ENCODE assay signal across 11 cellular contexts in the genomic region with DNA sequence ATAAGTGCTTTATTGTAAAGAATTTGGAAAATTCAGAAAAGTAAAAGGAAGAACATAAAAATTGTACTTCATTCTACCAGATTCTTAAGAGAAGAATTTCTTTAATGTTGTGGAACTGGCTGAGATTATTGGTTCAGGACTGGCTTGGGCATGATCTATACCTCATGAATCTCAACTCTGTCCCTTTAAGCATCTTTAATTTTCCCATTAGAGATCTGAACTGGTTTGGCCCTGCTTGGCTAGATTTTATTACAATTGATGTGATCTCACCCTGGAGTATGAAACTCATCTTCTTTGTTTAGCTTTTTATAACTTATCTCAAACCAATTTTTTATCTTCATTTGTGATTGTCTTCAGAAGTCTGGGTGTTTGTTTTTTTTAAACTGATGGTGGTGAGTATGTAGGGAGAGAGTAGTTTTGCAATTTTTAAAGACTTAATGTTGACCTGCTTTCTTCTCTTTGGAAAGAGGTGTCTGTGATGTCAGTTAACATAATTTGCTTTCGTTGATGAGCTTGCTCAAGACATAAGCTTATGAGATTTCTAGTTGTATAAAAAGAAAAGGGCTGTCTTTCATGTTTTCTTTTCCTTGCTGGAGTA.
DNase-seq lines count a peak whose midpoint lies in the region; ATAC-seq and TF ChIP-seq lines count a peak whose summit lies in the region.
"Had no signal": no experiment of that assay in that cellular context is flagged by ENCODE, and none has a peak within 500 bp of the region (broad histone marks: within the 10 kb centered on the region; RNA-seq: fewer than 3 reads in every experiment).

No MANE protein-coding gene starts in this region.

- WGBS in IMR-90 (ENCODE audit: extremely low coverage in 2 of 2, insufficient read length in 1 of 2), 2 experiments = no CpG with 5 or more reads among the region's 1 CpG

- CTCF ChIA-PET in CD4-positive, alpha-beta T cell (lab: Charles Lee) = interaction anchor here (1.3 kb wide), 1 partner anchor 18 kb away, joined by 4 read pairs; no protein-coding TSS in a partner anchor
- CTCF ChIA-PET in IMR-90 (lab: Yijun Ruan, JAX) = no interaction called here

- peaks cover 4% of the 10 kb centered on the region for H3K36me3 ChIP-seq in IMR-90 (ENCODE audit: control insufficient read depth, insufficient read depth, low read length)
- H3K36me3 ChIP-seq: brain microvascular endothelial cell, neutrophil had no signal

- TF ChIP-seq RAD21 in IMR-90 (IDR thresholded peaks at IDR 0.05; ENCODE audit: low read length) = no peak

- no peaks in the 10 kb centered on the region for H3K9me3 Mint-ChIP-seq in CD4-positive, alpha-beta T cell
- H3K9me3 Mint-ChIP-seq in nephron = no peaks in the 10 kb centered on the region
- H3K9me3 Mint-ChIP-seq: T-helper 2 cell treated with Interferon-gamma antibody and Interleukin-4, amounts not matched to agents 5 μg/mL and 100 μg/mL, for 36 hours had no signal

- H2BK20ac ChIP-seq in IMR-90 (ENCODE audit: low read depth, low read length) = no peak overlapping the region

- H3K36me3 Mint-ChIP-seq in CD4-positive, alpha-beta T cell (ENCODE audit: low read depth) = peaks cover 46% of the 10 kb centered on the region
- H3K36me3 Mint-ChIP-seq in nephron (ENCODE audit: low read depth) = peaks cover 21% of the 10 kb centered on the region

- H3K27ac Mint-ChIP-seq in CD4-positive, alpha-beta T cell = peak overlapping the region; percentile 42
- H3K27ac Mint-ChIP-seq in nephron = peak overlapping the region; percentile 54 to 78 (median 70)
- H3K27ac Mint-ChIP-seq: T-helper 2 cell treated with Interferon-gamma antibody and Interleukin-4, amounts not matched to agents 5 μg/mL and 100 μg/mL, for 36 hours had no signal

- H3K27me3 ChIP-seq in CD4-positive, alpha-beta T cell (ENCODE audit: control insufficient read depth, insufficient read depth, low read length) = no peaks in the 10 kb centered on the region
- H3K27me3 ChIP-seq in IMR-90 (ENCODE audit: control insufficient read depth, insufficient read depth, low read length) (no peaks in the 10 kb centered on the region), dorsolateral prefrontal cortex (no peaks in the 10 kb centered on the region)
- H3K27me3 ChIP-seq: brain microvascular endothelial cell, neutrophil had no signal

- peaks cover 30 to 75% of the 10 kb centered on the region in 2 experiments for H3K79me1 ChIP-seq in IMR-90 (ENCODE audit: low read depth in 1 of 2, low read length in 2 of 2)

- no peaks in the 10 kb centered on the region for H3K27me3 Mint-ChIP-seq in CD4-positive, alpha-beta T cell
- H3K27me3 Mint-ChIP-seq in nephron (ENCODE audit: low read depth) = no peaks in the 10 kb centered on the region

- no peak overlapping the region for H3K4me2 ChIP-seq in IMR-90 (ENCODE audit: low read depth, low read length)

- H3K23ac ChIP-seq in IMR-90 (ENCODE audit: low read depth, low read length) = peak overlapping the region; percentile 52; the same call in 1 of the 2 replicates

- POLR2A ChIA-PET in CD4-positive, alpha-beta T cell (lab: Charles Lee) = interaction anchor here (2.3 kb wide), 1 partner anchor 9 kb away, joined by 6 read pairs; no protein-coding TSS in a partner anchor
- POLR2A ChIA-PET in IMR-90 (lab: Charles Lee; ENCODE audit: unreplicated experiment) = no interaction called here

- no peak overlapping the region for H2AFZ ChIP-seq in IMR-90 (replicated peaks; ENCODE audit: low read length, poor library complexity)

- ATAC-seq in CD4-positive, alpha-beta T cell (ENCODE audit: poor library complexity) = no peak
- ATAC-seq in IMR-90 (ENCODE audit: low read depth) (peak; percentile 48; the same call in 1 of the 2 replicates), HG03378 (IDR thresholded peaks at IDR 0.05; ENCODE audit: unreplicated experiment) (no peak)

- H4K5ac ChIP-seq in IMR-90 (ENCODE audit: low read depth, low read length) = no peak overlapping the region

- H3K4me1 Mint-ChIP-seq in CD4-positive, alpha-beta T cell (ENCODE audit: low read depth) = peaks cover 81% of the 10 kb centered on the region
- H3K4me1 Mint-ChIP-seq in nephron = peaks cover 52% of the 10 kb centered on the region

- H2AK5ac ChIP-seq in IMR-90 (ENCODE audit: low read depth, low read length) = no peak overlapping the region

- no TSS peak for BruUV-seq in IMR-90 (replicated peaks; lab: Mats Ljungman, UMichigan)

- H3K27ac ChIP-seq in CD4-positive, alpha-beta T cell (ENCODE audit: low read depth, low read length) = no peak overlapping the region
- H3K27ac ChIP-seq in IMR-90 (ENCODE audit: insufficient read depth, low read length) = no peak overlapping the region
- H3K27ac ChIP-seq in dorsolateral prefrontal cortex = peak overlapping the region; percentile 62 to 99 (median 91)
- H3K27ac ChIP-seq: neutrophil had no signal

- intact Hi-C loops in CD4-positive, alpha-beta T cell (cut with DNase I, micrococcal nuclease) = no loop called here
- intact Hi-C loops in IMR-90 (cut with micrococcal nuclease) = no loop called here
- intact Hi-C loops in dorsolateral prefrontal cortex (cut with DNase I) = loop anchor here (5.0 to 10.0 kb wide), 2 partner anchors 60 to 142 kb away; a partner anchor contains a TSS

- DNase-seq in CD4-positive, alpha-beta T cell = no peak
- DNase-seq in IMR-90 = no peak
- no peak for DNase-seq in dorsolateral prefrontal cortex
- no peak for DNase-seq in ureter (ENCODE audit: low spot score)
- DNase-seq in NCI-H187 (lab: John Stamatoyannopoulos, UW) = no peak
- DNase-seq in NCI-H1436 treated with DMSO at 0.1 percent for 48 hours (lab: John Stamatoyannopoulos, UW) = no peak

- no peak overlapping the region for H4K91ac ChIP-seq in IMR-90 (ENCODE audit: insufficient read depth, low read depth, low read length)

- no peak overlapping the region for H2BK120ac ChIP-seq in IMR-90 (ENCODE audit: low read depth, low read length)

- TF ChIP-seq POLR2A in IMR-90 (IDR thresholded peaks at IDR 0.05; ENCODE audit: low read depth, low read length) = no peak

- no peak overlapping the region for H3K18ac ChIP-seq in IMR-90 (ENCODE audit: low read depth, low read length)

- no peak overlapping the region for H2BK5ac ChIP-seq in IMR-90 (ENCODE audit: low read depth, low read length, poor library complexity, severe bottlenecking)

- dilution Hi-C loops in IMR-90 (cut with HindIII; ENCODE audit: low sequenced_read_pairs, unreplicated experiment) = no loop called here

- no peak overlapping the region for H3K9ac ChIP-seq in IMR-90 (ENCODE audit: low read depth, low read length)

- H3K4me3 ChIP-seq in IMR-90 (ENCODE audit: insufficient read depth, low read depth, low read length) = no peak overlapping the region
- H3K4me3 ChIP-seq in dorsolateral prefrontal cortex = peak overlapping the region in 14 of 59 donors; percentile 1 to 31 (median 16)

- H3K56ac ChIP-seq in IMR-90 (ENCODE audit: extremely low read depth, insufficient read depth, low read length) = no peak overlapping the region

- in situ Hi-C loops in IMR-90 (cut with MboI; ENCODE audit: low sequenced_read_pairs) = no loop called here

- no peak overlapping the region for H3K4ac ChIP-seq in IMR-90 (ENCODE audit: low read depth, low read length)

- no peak overlapping the region for H4K8ac ChIP-seq in IMR-90 (ENCODE audit: low read depth in 2 of 2, low read length in 2 of 2)

- no peak overlapping the region for H2BK15ac ChIP-seq in IMR-90 (ENCODE audit: low read depth, low read length)

- H3K4me3 Mint-ChIP-seq in CD4-positive, alpha-beta T cell = no peak overlapping the region
- H3K4me3 Mint-ChIP-seq in nephron = no peak overlapping the region
- H3K4me3 Mint-ChIP-seq: T-helper 2 cell treated with Interferon-gamma antibody and Interleukin-4, amounts not matched to agents 5 μg/mL and 100 μg/mL, for 36 hours had no signal

- no peaks in the 10 kb centered on the region for H3K9me3 ChIP-seq in CD4-positive, alpha-beta T cell (ENCODE audit: control insufficient read depth, low read length)
- no peaks in the 10 kb centered on the region for H3K9me3 ChIP-seq in IMR-90 (ENCODE audit: control insufficient read depth, insufficient read depth, low read length)
- H3K9me3 ChIP-seq: neutrophil had no signal

- H3K9me1 ChIP-seq in IMR-90 (ENCODE audit: insufficient read depth, low read length) = peaks cover 16% of the 10 kb centered on the region

- no peak overlapping the region for H2AK9ac ChIP-seq in IMR-90 (replicated peaks; ENCODE audit: low read depth, low read length, poor library complexity)

- H4K20me1 ChIP-seq in IMR-90 (ENCODE audit: insufficient read depth, low read length) = peaks cover 55% of the 10 kb centered on the region

- H3K4me1 ChIP-seq in IMR-90 (ENCODE audit: control insufficient read depth, insufficient read depth, low read length) = peaks cover 15% of the 10 kb centered on the region

- no peak for TF ChIP-seq CTCF in CD4-positive, alpha-beta T cell (IDR thresholded peaks at IDR 0.05)
- TF ChIP-seq CTCF in IMR-90 (conservative IDR thresholded peaks at IDR 0.05; ENCODE audit: low read depth, low read length) (no peak), dorsolateral prefrontal cortex (IDR thresholded peaks at IDR 0.05 in 54 of 56, conservative IDR thresholded peaks at IDR 0.05 in 2 of 56; ENCODE audit: low read depth in 1 of 56, partially characterized antibody in 56 of 56) (no peak), nephron (IDR thresholded peaks at IDR 0.05; ENCODE audit: unreplicated experiment in 3 of 3) (no peak)

- H3K14ac ChIP-seq in IMR-90 (replicated peaks; ENCODE audit: low read depth, low read length) = no peak overlapping the region

TF ChIP-seq in IMR-90, 13 proteins besides CTCF, POLR2A, EP300 and RAD21:
- TF ChIP-seq RFX5 (IDR thresholded peaks at IDR 0.05; ENCODE audit: low read depth, low read length) = no peak
- TF ChIP-seq CEBPB (IDR thresholded peaks at IDR 0.05; ENCODE audit: low read depth, low read length) = peak; percentile 35; the same call in 1 of the 2 replicates
- TF ChIP-seq, protein P1, sequence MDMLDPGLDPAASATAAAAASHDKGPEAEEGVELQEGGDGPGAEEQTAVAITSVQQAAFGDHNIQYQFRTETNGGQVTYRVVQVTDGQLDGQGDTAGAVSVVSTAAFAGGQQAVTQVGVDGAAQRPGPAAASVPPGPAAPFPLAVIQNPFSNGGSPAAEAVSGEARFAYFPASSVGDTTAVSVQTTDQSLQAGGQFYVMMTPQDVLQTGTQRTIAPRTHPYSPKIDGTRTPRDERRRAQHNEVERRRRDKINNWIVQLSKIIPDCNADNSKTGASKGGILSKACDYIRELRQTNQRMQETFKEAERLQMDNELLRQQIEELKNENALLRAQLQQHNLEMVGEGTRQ (IDR thresholded peaks at IDR 0.05; ENCODE audit: low read depth, low read length) = no peak
- TF ChIP-seq BHLHE40 (IDR thresholded peaks at IDR 0.05; ENCODE audit: low read depth, low read length) = no peak

Comparison
In these comparisons a context has a peak if more than half of its experiments do, and no peak if none do; other contexts are left out.
1. H3K27ac ChIP-seq: peak in dorsolateral prefrontal cortex (59 of 59); none in CD4-positive, alpha-beta T cell (single experiment) and IMR-90 (single experiment).
2. intact Hi-C loops: an anchor here in dorsolateral prefrontal cortex (5.0 to 10.0 kb wide); none called in CD4-positive, alpha-beta T cell and IMR-90.